10 cellular contexts compared by ENCODE assay signal in the genomic region with DNA sequence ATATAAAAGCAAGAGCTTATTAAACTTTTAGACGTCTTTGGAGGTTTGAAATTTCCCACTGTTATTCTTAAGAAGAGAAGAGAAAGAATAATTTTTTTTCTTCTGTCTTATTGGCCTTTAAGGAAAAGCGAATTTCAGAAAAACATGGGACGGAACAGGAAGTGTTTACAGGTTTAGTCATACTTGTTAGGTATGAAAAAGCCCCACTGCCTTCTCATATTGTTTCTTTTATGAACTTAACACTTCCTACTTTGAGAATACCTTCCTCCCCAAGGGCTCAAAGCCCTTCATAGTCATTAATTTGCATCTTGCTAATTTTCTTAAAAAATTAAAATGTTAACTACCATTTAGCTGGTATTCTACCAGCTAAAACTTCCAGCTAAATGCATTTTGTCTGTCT.
DNase-seq lines count a peak whose midpoint lies in the region; ATAC-seq lines count a peak whose summit lies in the region.
"Had no signal": no experiment of that assay in that cellular context is flagged by ENCODE, and none has a peak within 500 bp of the region (broad histone marks: within the 10 kb centered on the region; RNA-seq: fewer than 3 reads in every experiment).

No MANE protein-coding gene starts in this region.

- H3K9me3 ChIP-seq in T-helper 17 cell (ENCODE audit: control insufficient read depth, low read length, poor library complexity, severe bottlenecking) (no peaks in the 10 kb centered on the region), neuronal stem cell (replicated peaks in 1 of 2; ENCODE audit: control insufficient read depth in 2 of 2, insufficient read depth in 1 of 2, low read depth in 1 of 2, low read length in 2 of 2) (no peaks in the 10 kb centered on the region)

- no peak overlapping the region for H3K9ac ChIP-seq in neuronal stem cell (ENCODE audit: low read depth, low read length, poor library complexity)
- H3K9ac ChIP-seq: parathyroid adenoma had no signal

- H2BK15ac ChIP-seq in neuronal stem cell (ENCODE audit: low read length), result no peak overlapping the region

- H4K91ac ChIP-seq in neuronal stem cell (ENCODE audit: low read depth, low read length, poor library complexity), result no peak overlapping the region

- no peak overlapping the region for H2AK5ac ChIP-seq in neuronal stem cell (ENCODE audit: low read depth, low read length)

- H2BK120ac ChIP-seq in neuronal stem cell (ENCODE audit: low read depth, low read length), result no peak overlapping the region

- H3K4me1 Mint-ChIP-seq in T-helper 17 cell, result peaks cover 57% of the 10 kb centered on the region

- H3K4me3 ChIP-seq in neuronal stem cell (ENCODE audit: low read length in 2 of 2), result no peak overlapping the region

- H3K23ac ChIP-seq in neuronal stem cell (ENCODE audit: low read depth, low read length, poor library complexity), result no peak overlapping the region

- no peak overlapping the region for H3K18ac ChIP-seq in neuronal stem cell (ENCODE audit: low read length)

- H3K36me3 ChIP-seq in neuronal stem cell (replicated peaks in 1 of 2; ENCODE audit: control insufficient read depth in 2 of 2, insufficient read depth in 2 of 2, low read length in 2 of 2), result no peaks in the 10 kb centered on the region

- no peak overlapping the region for H2BK12ac ChIP-seq in neuronal stem cell (ENCODE audit: low read length)

- H4K8ac ChIP-seq in neuronal stem cell (ENCODE audit: low read depth, low read length), result no peak overlapping the region

- no CpG with 5 or more reads among the region's 3 CpGs for WGBS in neuronal stem cell (ENCODE audit: extremely low coverage in 2 of 2, insufficient read length in 2 of 2, insufficient replicate concordance in 1 of 2), 2 donors

- peaks cover 5% of the 10 kb centered on the region for H3K36me3 Mint-ChIP-seq in T-helper 17 cell (ENCODE audit: low read depth)

- H3K4me2 ChIP-seq in neuronal stem cell (ENCODE audit: insufficient read depth, low read length, poor library complexity, severe bottlenecking), result no peak overlapping the region

- DNase-seq in A172 (ENCODE audit: low spot score), result peak; percentile 36
- DNase-seq in T-helper 17 cell, result no peak
- DNase-seq in hepatic stellate cell (ENCODE audit: low spot score), result peak; percentile 28
- DNase-seq in middle frontal gyrus (ENCODE audit: extremely low spot score, low spot score), result no peak
- DNase-seq in neuronal stem cell (ENCODE audit: low spot score), result no peak
- DNase-seq: Right ventricle myocardium superior had no signal

- peak overlapping the region; percentile 80 for H3K4me3 Mint-ChIP-seq in T-helper 17 cell

- H3K27ac ChIP-seq in neuronal stem cell (replicated peaks; ENCODE audit: low read length), result no peak overlapping the region

- H2AFZ ChIP-seq in neuronal stem cell (ENCODE audit: low read length), result no peak overlapping the region
- H2AFZ ChIP-seq: parathyroid adenoma had no signal

- peaks cover 2% of the 10 kb centered on the region for H3K79me1 ChIP-seq in neuronal stem cell (ENCODE audit: low read depth, low read length)

- H3K4me1 ChIP-seq in neuronal stem cell (ENCODE audit: control insufficient read depth in 2 of 2, insufficient read depth in 1 of 2, low read depth in 1 of 2, low read length in 2 of 2), result peaks cover 2 to 6% of the 10 kb centered on the region in 2 donors

- H3K27ac Mint-ChIP-seq in T-helper 17 cell, result peak overlapping the region; percentile 98

- no peak overlapping the region for H3K4ac ChIP-seq in neuronal stem cell (ENCODE audit: low read length)

- ATAC-seq in GM21529 (IDR thresholded peaks at IDR 0.05; ENCODE audit: unreplicated experiment) (peak; percentile 30), T-helper 17 cell (peak; percentile 59), GM21526 (IDR thresholded peaks at IDR 0.05; ENCODE audit: low FRiP score, unreplicated experiment) (no peak), GM19467 (IDR thresholded peaks at IDR 0.05; ENCODE audit: unreplicated experiment) (no peak)

- H2BK5ac ChIP-seq in neuronal stem cell (ENCODE audit: low read length), result no peak overlapping the region

- no peaks in the 10 kb centered on the region for H3K27me3 Mint-ChIP-seq in T-helper 17 cell

- H3K14ac ChIP-seq in neuronal stem cell (ENCODE audit: low read length), result no peak overlapping the region

- no peaks in the 10 kb centered on the region for H3K27me3 ChIP-seq in neuronal stem cell (ENCODE audit: control insufficient read depth in 3 of 3, insufficient read depth in 3 of 3, low read depth in 1 of 3, low read length in 3 of 3)

Comparison
In these comparisons a context has a peak if more than half of its experiments do, and no peak if none do; other contexts are left out.
1. DNase-seq: peak in A172 (single experiment) and hepatic stellate cell (single experiment); none in T-helper 17 cell (0 of 3), middle frontal gyrus (single experiment) and neuronal stem cell (single experiment).
2. ATAC-seq: peak in GM21529 (single experiment) and T-helper 17 cell (single experiment); none in GM21526 (single experiment) and GM19467 (single experiment).